9 cellular contexts compared by ENCODE assay signal in the genomic region with DNA sequence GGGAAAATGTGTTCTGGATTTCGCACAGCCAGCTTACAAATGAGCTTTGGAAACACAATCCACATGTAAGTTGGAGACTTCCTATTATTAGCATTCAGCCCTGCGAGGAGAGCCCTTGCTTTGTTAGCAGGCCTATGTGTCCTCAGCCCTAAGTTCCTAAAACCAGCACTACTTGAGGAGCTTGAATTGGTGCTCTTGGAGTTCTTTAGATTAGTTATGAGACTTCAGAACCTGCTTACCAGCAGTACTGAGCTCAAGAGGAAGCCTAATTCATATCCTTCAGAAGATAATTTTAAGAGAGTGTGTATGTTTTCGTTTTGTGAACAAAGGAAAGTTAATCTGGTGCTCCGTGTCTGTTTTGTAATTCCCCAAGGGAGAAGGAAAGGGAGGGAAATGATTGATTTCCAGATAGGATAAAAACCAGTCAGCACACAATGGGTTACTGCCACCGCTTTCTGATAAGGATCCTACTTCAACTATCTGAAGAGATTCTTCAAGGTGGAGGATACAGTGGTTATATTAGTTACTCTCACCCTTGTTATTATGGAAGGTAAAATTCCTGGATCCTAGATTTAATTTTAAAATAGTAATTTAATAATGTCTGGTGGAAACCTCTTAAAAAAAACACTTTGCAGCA. TPM values are rescaled to one million over a fixed set of nuclear protein-coding genes. Genes with fewer than 3 reads are reported as not detected.
DNase-seq lines count a peak whose midpoint lies in the region; ATAC-seq and TF ChIP-seq lines count a peak whose summit lies in the region.
"Had no signal": no experiment of that assay in that cellular context is flagged by ENCODE, and none has a peak within 500 bp of the region (broad histone marks: within the 10 kb centered on the region; RNA-seq: fewer than 3 reads in every experiment).

No MANE protein-coding gene starts in this region.

- H3K4me3 ChIP-seq in left lung, result no peak overlapping the region

- H3K4me1 ChIP-seq in left lung, result peaks cover 51 to 70% of the 10 kb centered on the region in 2 donors

- peak overlapping the region; percentile 51 for H3K27ac Mint-ChIP-seq in HFFc6
- peak overlapping the region; percentile 42 for H3K27ac Mint-ChIP-seq in activated T-helper 1 cell treated with anti-CD3 and anti-CD28 coated beads, Interleukin-12 subunit alpha, Interleukin-12 subunit beta, Interleukin-2, Interleukin-4 antibody, amounts not matched to agents 30 ng/mL and 10 ng/mL and 1 ng/mL, durations not matched to agents 14 hours and 24 hours and 36 hours
- H3K27ac Mint-ChIP-seq in stimulated activated naive B cell treated with anti-CD40 and anti-IgM and Interleukin-4, amounts not matched to agents 10 μg/mL and 1 μg/mL and 100 μg/mL, for 72 hours, result peak overlapping the region; percentile 69
- H3K27ac Mint-ChIP-seq: WTC11 had no signal

- no peaks in the 10 kb centered on the region for H3K27me3 Mint-ChIP-seq in HFFc6 (ENCODE audit: insufficient read depth)
- peaks cover 2% of the 10 kb centered on the region for H3K27me3 Mint-ChIP-seq in activated T-helper 1 cell treated with anti-CD3 and anti-CD28 coated beads, Interleukin-12 subunit alpha, Interleukin-12 subunit beta, Interleukin-2, Interleukin-4 antibody, amounts not matched to agents 30 ng/mL and 10 ng/mL and 1 ng/mL, durations not matched to agents 14 hours and 24 hours and 36 hours (ENCODE audit: insufficient read depth)
- H3K27me3 Mint-ChIP-seq in stimulated activated naive B cell treated with anti-CD40 and anti-IgM and Interleukin-4, amounts not matched to agents 10 μg/mL and 1 μg/mL and 100 μg/mL, for 72 hours, result no peaks in the 10 kb centered on the region

- H3K4me3 Mint-ChIP-seq in HFFc6, result peak overlapping the region; percentile 53
- H3K4me3 Mint-ChIP-seq in activated T-helper 1 cell treated with anti-CD3 and anti-CD28 coated beads, Interleukin-12 subunit alpha, Interleukin-12 subunit beta, Interleukin-2, Interleukin-4 antibody, amounts not matched to agents 30 ng/mL and 10 ng/mL and 1 ng/mL, durations not matched to agents 14 hours and 24 hours and 36 hours, result no peak overlapping the region
- peak overlapping the region in 1 of 2 donors; percentile 11 for H3K4me3 Mint-ChIP-seq in stimulated activated naive B cell treated with anti-CD40 and anti-IgM and Interleukin-4, amounts not matched to agents 10 μg/mL and 1 μg/mL and 100 μg/mL, for 72 hours
- H3K4me3 Mint-ChIP-seq: WTC11 had no signal

- H3K27ac ChIP-seq in left lung, result peak overlapping the region; percentile 61 to 63

- DNase-seq in HFFc6 (no peak), left lung (no peak), NCI-H2029 (lab: John Stamatoyannopoulos, UW) (no peak), NCI-H2081 (lab: John Stamatoyannopoulos, UW) (no peak), DMS53 treated with DMSO at 0.1 percent for 48 hours (lab: John Stamatoyannopoulos, UW; ENCODE audit: unreplicated experiment) (no peak)
- no peak for DNase-seq in activated T-helper 1 cell treated with anti-CD3 and anti-CD28 coated beads, Interleukin-12 subunit alpha, Interleukin-12 subunit beta, Interleukin-2, Interleukin-4 antibody, amounts not matched to agents 30 ng/mL and 10 ng/mL and 1 ng/mL, durations not matched to agents 14 hours and 24 hours and 36 hours (ENCODE audit: low spot score)
- DNase-seq in stimulated activated naive B cell treated with anti-CD40 and anti-IgM and Interleukin-4, amounts not matched to agents 10 μg/mL and 1 μg/mL and 100 μg/mL, for 72 hours, result no peak
- DNase-seq: NCI-H524 had no signal

- no peaks in the 10 kb centered on the region for H3K36me3 ChIP-seq in left lung

- H3K27me3 ChIP-seq in left lung, result no peaks in the 10 kb centered on the region

- TF ChIP-seq CTCF in HFFc6 (IDR thresholded peaks at IDR 0.05) (no peak), left lung (IDR thresholded peaks at IDR 0.05) (no peak)

- no peaks in the 10 kb centered on the region for H3K9me3 ChIP-seq in left lung

- ATAC-seq in left lung, result peak; percentile 76
- no peak for ATAC-seq in stimulated activated naive B cell treated with anti-CD40 and anti-IgM and Interleukin-4, amounts not matched to agents 10 μg/mL and 1 μg/mL and 100 μg/mL, for 72 hours (replicated peaks)

- H3K36me3 Mint-ChIP-seq in HFFc6 (ENCODE audit: low read depth), result no peaks in the 10 kb centered on the region
- peaks cover 13% of the 10 kb centered on the region for H3K36me3 Mint-ChIP-seq in activated T-helper 1 cell treated with anti-CD3 and anti-CD28 coated beads, Interleukin-12 subunit alpha, Interleukin-12 subunit beta, Interleukin-2, Interleukin-4 antibody, amounts not matched to agents 30 ng/mL and 10 ng/mL and 1 ng/mL, durations not matched to agents 14 hours and 24 hours and 36 hours (ENCODE audit: low read depth)
- peaks cover 2 to 13% of the 10 kb centered on the region in 2 donors for H3K36me3 Mint-ChIP-seq in stimulated activated naive B cell treated with anti-CD40 and anti-IgM and Interleukin-4, amounts not matched to agents 10 μg/mL and 1 μg/mL and 100 μg/mL, for 72 hours
- H3K36me3 Mint-ChIP-seq: WTC11 had no signal

- peaks cover 77% of the 10 kb centered on the region for H3K4me1 Mint-ChIP-seq in HFFc6 (ENCODE audit: low read depth)
- peaks cover 74% of the 10 kb centered on the region for H3K4me1 Mint-ChIP-seq in activated T-helper 1 cell treated with anti-CD3 and anti-CD28 coated beads, Interleukin-12 subunit alpha, Interleukin-12 subunit beta, Interleukin-2, Interleukin-4 antibody, amounts not matched to agents 30 ng/mL and 10 ng/mL and 1 ng/mL, durations not matched to agents 14 hours and 24 hours and 36 hours (ENCODE audit: low read depth)
- H3K4me1 Mint-ChIP-seq in stimulated activated naive B cell treated with anti-CD40 and anti-IgM and Interleukin-4, amounts not matched to agents 10 μg/mL and 1 μg/mL and 100 μg/mL, for 72 hours, result peaks cover 38 to 83% of the 10 kb centered on the region in 2 donors

- intact Hi-C loops in activated T-helper 1 cell treated with anti-CD3 and anti-CD28 coated beads, Interleukin-12 subunit alpha, Interleukin-12 subunit beta, Interleukin-2, Interleukin-4 antibody, amounts not matched to agents 30 ng/mL and 10 ng/mL and 1 ng/mL, durations not matched to agents 14 hours and 24 hours and 36 hours (cut with micrococcal nuclease), result loop anchor here (1.0 to 10.0 kb wide), 5 partner anchors 11 to 876 kb away; no protein-coding TSS in a partner anchor
- intact Hi-C loops in left lung (cut with DNase I), result loop anchor here in 1 of 2 donors (10.0 kb wide), 1 partner anchor 1006 kb away; no protein-coding TSS in a partner anchor

- no peaks in the 10 kb centered on the region for H3K9me3 Mint-ChIP-seq in HFFc6
- H3K9me3 Mint-ChIP-seq in activated T-helper 1 cell treated with anti-CD3 and anti-CD28 coated beads, Interleukin-12 subunit alpha, Interleukin-12 subunit beta, Interleukin-2, Interleukin-4 antibody, amounts not matched to agents 30 ng/mL and 10 ng/mL and 1 ng/mL, durations not matched to agents 14 hours and 24 hours and 36 hours, result no peaks in the 10 kb centered on the region
- H3K9me3 Mint-ChIP-seq in stimulated activated naive B cell treated with anti-CD40 and anti-IgM and Interleukin-4, amounts not matched to agents 10 μg/mL and 1 μg/mL and 100 μg/mL, for 72 hours, result no peaks in the 10 kb centered on the region
- H3K9me3 Mint-ChIP-seq: WTC11 had no signal

RNA-seq across cellular contexts. Expression of a gene that starts 35.2 kb away (rescaled TPM):
- 10 to 100 TPM; 19.6 to 26.4 (median 22.4) TPM for total RNA-seq in HFFc6 (2021; fragmentation: NEBNext Ultra II Directional; extraction: Animal tissue kit (Norgen Biotek cat#: 25700))
- total RNA-seq in activated T-helper 1 cell treated with anti-CD3 and anti-CD28 coated beads, Interleukin-12 subunit alpha, Interleukin-12 subunit beta, Interleukin-2, Interleukin-4 antibody, amounts not matched to agents 30 ng/mL and 10 ng/mL and 1 ng/mL, durations not matched to agents 14 hours and 24 hours and 36 hours, result 43.3 and 46.2 TPM in 2 replicates
- 10 to 100 TPM; 70.9 to 89.4 TPM for total RNA-seq in left lung
